Comparison of ENCODE assay signal across 1 cellular context in genomic region chr7:105037319-105037718, GRCh38.
TF ChIP-seq lines count a peak whose summit lies in the region.

No MANE protein-coding gene starts in this region.

TF ChIP-seq in HepG2, 621 proteins besides CTCF, POLR2A, EP300 and RAD21 (continued from another document):
- TF ChIP-seq ZNF770 (CRISPR knock-in tag; IDR thresholded peaks at IDR 0.05) (peak; percentile 83), ARHGAP35 (CRISPR knock-in tag; IDR thresholded peaks at IDR 0.05; ENCODE audit: borderline replicate concordance) (no peak), KDM1A (CRISPR knock-in tag; IDR thresholded peaks at IDR 0.05) (peak; percentile 73; the same call in 1 of the 2 replicates), HNF4A (CRISPR knock-in tag; IDR thresholded peaks at IDR 0.05) (peak; percentile 45; the same call in 1 of the 2 replicates), NR2F1 (CRISPR knock-in tag; IDR thresholded peaks at IDR 0.05) (0 out of 4 replicates have a peak, but pooled peaks have one; percentile 22 to 32), NR2F6 (IDR thresholded peaks at IDR 0.05) (peak; percentile 45), NR2F6 (CRISPR knock-in tag; IDR thresholded peaks at IDR 0.05) (peak; percentile 80; the same call in 1 of the 2 replicates), EZH2 (conservative IDR thresholded peaks at IDR 0.05; ENCODE audit: low read depth, low read length) (no peak), ZNF556 (CRISPR knock-in tag; IDR thresholded peaks at IDR 0.05; ENCODE audit: borderline replicate concordance) (no peak), CEBPB (IDR thresholded peaks at IDR 0.05; ENCODE audit: borderline replicate concordance, low read depth, low read length) (peak; percentile 47; the same call in 1 of the 2 replicates), CEBPG (CRISPR knock-in tag; IDR thresholded peaks at IDR 0.05) (peak; percentile 67), HOMEZ (CRISPR knock-in tag; IDR thresholded peaks at IDR 0.05; ENCODE audit: low read depth) (peak; percentile 48; the same call in 1 of the 2 replicates), ZMYM3 (CRISPR knock-in tag; IDR thresholded peaks at IDR 0.05) (peak; percentile 76), ZMYM2 (CRISPR knock-in tag; IDR thresholded peaks at IDR 0.05) (peak; percentile 88), ZNF460 (CRISPR knock-in tag; IDR thresholded peaks at IDR 0.05; ENCODE audit: borderline replicate concordance) (peak; percentile 98)
